ENCODE assay signal across 11 cellular contexts in the genomic region with DNA sequence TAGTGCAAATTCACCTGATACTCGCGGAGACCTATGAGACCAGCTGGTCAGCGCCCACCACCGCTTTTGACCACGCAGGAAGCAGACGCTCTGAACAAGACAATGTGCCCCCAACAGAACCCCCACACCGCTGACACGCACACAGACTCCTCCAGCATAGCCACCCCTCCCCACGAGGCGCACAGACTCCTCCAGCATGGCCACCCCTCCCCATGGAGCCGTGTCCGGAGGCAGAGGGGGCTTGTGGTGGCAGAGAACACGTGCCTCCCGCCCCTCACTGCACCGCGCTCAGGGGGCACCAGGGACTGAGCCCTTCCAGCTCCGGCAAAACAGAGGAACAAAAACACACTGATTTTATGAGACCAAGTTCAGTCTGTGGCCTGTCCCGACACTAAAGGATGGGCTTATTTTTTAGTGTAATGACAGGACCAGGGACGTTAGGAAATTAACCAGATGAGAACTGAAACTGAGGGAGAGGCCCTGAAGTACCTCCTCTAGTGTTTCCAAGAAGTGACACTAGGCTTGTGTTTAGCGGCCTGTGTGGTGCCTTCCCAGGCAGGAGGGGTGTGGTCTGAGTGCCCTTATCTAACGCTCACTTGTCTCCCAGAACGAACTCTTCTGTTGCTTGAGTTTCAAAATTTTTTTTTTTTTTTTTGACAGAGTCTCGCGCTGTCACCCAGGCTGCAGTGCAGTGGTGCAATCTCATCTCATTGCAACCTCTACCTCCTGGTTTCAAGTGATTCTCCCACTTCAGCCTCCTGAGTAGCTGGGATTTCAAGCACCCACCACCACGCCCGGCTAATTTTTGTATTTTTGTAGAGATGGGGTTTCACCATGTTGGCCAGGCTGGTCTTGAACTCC. TPM values are rescaled to one million over a fixed set of nuclear protein-coding genes. Genes with fewer than 3 reads are reported as not detected.
A peak's percentile ranks its signal among the peaks of the same experiment; 100 is the strongest.
DNase-seq lines count a peak whose midpoint lies in the region; ATAC-seq and TF ChIP-seq lines count a peak whose summit lies in the region.
"Had no signal": no experiment of that assay in that cellular context is flagged by ENCODE, and none has a peak within 500 bp of the region (broad histone marks: within the 10 kb centered on the region; RNA-seq: fewer than 3 reads in every experiment).

No MANE protein-coding gene starts in this region.

- no peak overlapping the region for H3K27ac ChIP-seq in HEK293 (ENCODE audit: extremely low read depth, low read depth, low read length)
- H3K27ac ChIP-seq in naive thymus-derived CD4-positive, alpha-beta T cell (ENCODE audit: low read depth, low read length) = no peak overlapping the region
- H3K27ac ChIP-seq: thoracic aorta had no signal

- DNase-seq in NCI-H2029 (lab: John Stamatoyannopoulos, UW) (peak; percentile 25), NCI-H2029 treated with DMSO at 0.1 percent for 48 hours (lab: John Stamatoyannopoulos, UW) (no peak), SKM-1 treated with dmso at 0.1 percent for 144 hours (lab: John Stamatoyannopoulos, UW; ENCODE audit: unreplicated experiment) (peak; percentile 81), NCI-H1105 (lab: John Stamatoyannopoulos, UW) (no peak), A172 (ENCODE audit: low spot score) (no peak)
- peak in 1 of 9 donors; percentile 61 for DNase-seq in naive thymus-derived CD4-positive, alpha-beta T cell
- DNase-seq: 8988T, SW 1271 had no signal

- no peaks in the 10 kb centered on the region for H3K36me3 ChIP-seq in HEK293 (ENCODE audit: control insufficient read depth in 2 of 2, insufficient read depth in 1 of 2, low read length in 2 of 2)
- H3K36me3 ChIP-seq in naive thymus-derived CD4-positive, alpha-beta T cell (ENCODE audit: control insufficient read depth in 2 of 3, insufficient read depth in 3 of 3, low read length in 3 of 3) = no peaks in the 10 kb centered on the region
- H3K36me3 ChIP-seq: thoracic aorta had no signal

- peaks cover 0 to 9% (median 3%) of the 10 kb centered on the region in 5 donors for H3K36me3 Mint-ChIP-seq in naive thymus-derived CD4-positive, alpha-beta T cell

- H3K4me1 Mint-ChIP-seq in naive thymus-derived CD4-positive, alpha-beta T cell = peaks cover 0 to 47% (median under 1%) of the 10 kb centered on the region in 7 donors

- no peaks in the 10 kb centered on the region for H3K9me3 ChIP-seq in HEK293 (ENCODE audit: control insufficient read depth, insufficient read depth, low read depth, low read length)
- H3K9me3 ChIP-seq in naive thymus-derived CD4-positive, alpha-beta T cell (ENCODE audit: control insufficient read depth in 2 of 3, low read length in 3 of 3) = no peaks in the 10 kb centered on the region
- H3K9me3 ChIP-seq: thoracic aorta had no signal

- peaks cover 0 to 10% (median 5%) of the 10 kb centered on the region in 5 donors for H3K27me3 Mint-ChIP-seq in naive thymus-derived CD4-positive, alpha-beta T cell

- H3K4me3 Mint-ChIP-seq in naive thymus-derived CD4-positive, alpha-beta T cell = peak overlapping the region in 1 of 10 donors; percentile 81

- POLR2A ChIA-PET in HEK293 (lab: Yijun Ruan, JAX) = no interaction called here
- POLR2A ChIA-PET in naive thymus-derived CD4-positive, alpha-beta T cell (lab: Charles Lee) = no interaction called here

- no peaks in the 10 kb centered on the region for H3K27me3 ChIP-seq in naive thymus-derived CD4-positive, alpha-beta T cell (ENCODE audit: control insufficient read depth in 2 of 2, insufficient read depth in 2 of 2, low read length in 2 of 2)

- no peak overlapping the region for H3K4me3 ChIP-seq in HEK293 (ENCODE audit: low read depth, low read length)
- H3K4me3 ChIP-seq in naive thymus-derived CD4-positive, alpha-beta T cell (ENCODE audit: low read length) = no peak overlapping the region
- H3K4me3 ChIP-seq: thoracic aorta had no signal

- H3K9me3 Mint-ChIP-seq in naive thymus-derived CD4-positive, alpha-beta T cell = peaks cover 0 to 8% (median 0%) of the 10 kb centered on the region in 11 donors

- peak; percentile 87 for ATAC-seq in naive thymus-derived CD4-positive, alpha-beta T cell
- no peak for ATAC-seq in HG03108 (IDR thresholded peaks at IDR 0.05; ENCODE audit: unreplicated experiment)

- H3K27ac Mint-ChIP-seq in naive thymus-derived CD4-positive, alpha-beta T cell = peak overlapping the region in 1 of 9 donors; percentile 93

- no peak for TF ChIP-seq CTCF in HEK293 (tag by site-specific recombination; IDR thresholded peaks at IDR 0.05)

- intact Hi-C loops in naive thymus-derived CD4-positive, alpha-beta T cell (cut with micrococcal nuclease) = loop anchor here in 1 of 2 donors (1.0 to 2.0 kb wide), 3 partner anchors 9 to 44 kb away; no protein-coding TSS in a partner anchor

- no peaks in the 10 kb centered on the region for H3K4me1 ChIP-seq in HEK293 (ENCODE audit: control insufficient read depth, insufficient read depth, low read length)
- H3K4me1 ChIP-seq in naive thymus-derived CD4-positive, alpha-beta T cell (ENCODE audit: control insufficient read depth in 2 of 2, insufficient read depth in 2 of 2, low read length in 2 of 2) = no peaks in the 10 kb centered on the region

- CTCF ChIA-PET in HEK293 (lab: Yijun Ruan, JAX) = interaction anchor here (0.6 to 1.0 kb wide), 3 partner anchors 54 to 109 kb away, joined by 4 to 5 read pairs (median 4); no protein-coding TSS in a partner anchor
- CTCF ChIA-PET in naive thymus-derived CD4-positive, alpha-beta T cell (lab: Charles Lee) = no interaction called here

TF ChIP-seq in HEK293, 187 proteins besides CTCF, POLR2A, EP300 and RAD21:
- TF ChIP-seq ZNF639 (tag by site-specific recombination; IDR thresholded peaks at IDR 0.05) (no peak), ZNF624 (tag by site-specific recombination; IDR thresholded peaks at IDR 0.05) (no peak), KLF1 (tag by site-specific recombination; IDR thresholded peaks at IDR 0.05) (peak; percentile 63), GLIS1 (tag by site-specific recombination; IDR thresholded peaks at IDR 0.05) (peak; percentile 95), KLF7 (tag by site-specific recombination; IDR thresholded peaks at IDR 0.05; ENCODE audit: borderline replicate concordance) (0 out of 2 replicates have a peak, but pooled peaks have one; percentile 16)
- TF ChIP-seq, protein P1, sequence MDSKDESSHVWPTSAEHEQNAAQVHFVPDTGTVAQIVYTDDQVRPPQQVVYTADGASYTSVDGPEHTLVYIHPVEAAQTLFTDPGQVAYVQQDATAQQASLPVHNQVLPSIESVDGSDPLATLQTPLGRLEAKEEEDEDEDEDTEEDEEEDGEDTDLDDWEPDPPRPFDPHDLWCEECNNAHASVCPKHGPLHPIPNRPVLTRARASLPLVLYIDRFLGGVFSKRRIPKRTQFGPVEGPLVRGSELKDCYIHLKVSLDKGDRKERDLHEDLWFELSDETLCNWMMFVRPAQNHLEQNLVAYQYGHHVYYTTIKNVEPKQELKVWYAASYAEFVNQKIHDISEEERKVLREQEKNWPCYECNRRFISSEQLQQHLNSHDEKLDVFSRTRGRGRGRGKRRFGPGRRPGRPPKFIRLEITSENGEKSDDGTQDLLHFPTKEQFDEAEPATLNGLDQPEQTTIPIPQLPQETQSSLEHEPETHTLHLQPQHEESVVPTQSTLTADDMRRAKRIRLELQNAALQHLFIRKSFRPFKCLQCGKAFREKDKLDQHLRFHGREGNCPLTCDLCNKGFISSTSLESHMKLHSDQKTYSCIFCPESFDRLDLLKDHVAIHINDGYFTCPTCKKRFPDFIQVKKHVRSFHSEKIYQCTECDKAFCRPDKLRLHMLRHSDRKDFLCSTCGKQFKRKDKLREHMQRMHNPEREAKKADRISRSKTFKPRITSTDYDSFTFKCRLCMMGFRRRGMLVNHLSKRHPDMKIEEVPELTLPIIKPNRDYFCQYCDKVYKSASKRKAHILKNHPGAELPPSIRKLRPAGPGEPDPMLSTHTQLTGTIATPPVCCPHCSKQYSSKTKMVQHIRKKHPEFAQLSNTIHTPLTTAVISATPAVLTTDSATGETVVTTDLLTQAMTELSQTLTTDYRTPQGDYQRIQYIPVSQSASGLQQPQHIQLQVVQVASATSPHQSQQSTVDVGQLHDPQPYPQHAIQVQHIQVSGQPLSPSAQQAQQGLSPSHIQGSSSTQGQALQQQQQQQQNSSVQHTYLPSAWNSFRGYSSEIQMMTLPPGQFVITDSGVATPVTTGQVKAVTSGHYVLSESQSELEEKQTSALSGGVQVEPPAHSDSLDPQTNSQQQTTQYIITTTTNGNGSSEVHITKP (tag by site-specific recombination; IDR thresholded peaks at IDR 0.05) = peak; percentile 63; the same call in 1 of the 2 replicates
- TF ChIP-seq, protein P2, sequence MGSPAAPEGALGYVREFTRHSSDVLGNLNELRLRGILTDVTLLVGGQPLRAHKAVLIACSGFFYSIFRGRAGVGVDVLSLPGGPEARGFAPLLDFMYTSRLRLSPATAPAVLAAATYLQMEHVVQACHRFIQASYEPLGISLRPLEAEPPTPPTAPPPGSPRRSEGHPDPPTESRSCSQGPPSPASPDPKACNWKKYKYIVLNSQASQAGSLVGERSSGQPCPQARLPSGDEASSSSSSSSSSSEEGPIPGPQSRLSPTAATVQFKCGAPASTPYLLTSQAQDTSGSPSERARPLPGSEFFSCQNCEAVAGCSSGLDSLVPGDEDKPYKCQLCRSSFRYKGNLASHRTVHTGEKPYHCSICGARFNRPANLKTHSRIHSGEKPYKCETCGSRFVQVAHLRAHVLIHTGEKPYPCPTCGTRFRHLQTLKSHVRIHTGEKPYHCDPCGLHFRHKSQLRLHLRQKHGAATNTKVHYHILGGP (tag by site-specific recombination; IDR thresholded peaks at IDR 0.05) = no peak
TF ChIP-seq in HEK293: peak in this region for 4.

RNA-seq across cellular contexts. Expression of gene AGPAT3, which starts 10.0 kb away (rescaled TPM):
- 100 to 1,000 TPM in 1 of 5 experiments, 10 to 100 TPM in 4; 58.4 to 121 (median 69.0) TPM for total RNA-seq in naive thymus-derived CD4-positive, alpha-beta T cell
- polyA plus RNA-seq in naive thymus-derived CD4-positive, alpha-beta T cell = 10 to 100 TPM; 11.4 to 16.1 TPM
- 73.4 and 73.5 TPM in 2 replicates for total RNA-seq in A172 (2014; rRNA removed; shearing (Covaris generic))

Comparison
In these comparisons a context has a peak if more than half of its experiments do, and no peak if none do; other contexts are left out.
1. DNase-seq: peak in NCI-H2029 (single experiment) and SKM-1 treated with dmso at 0.1 percent for 144 hours (single experiment); none in NCI-H2029 treated with DMSO at 0.1 percent for 48 hours (single experiment), NCI-H1105 (single experiment) and A172 (single experiment).